Comparison of ENCODE assay signal across 32 cellular contexts in genomic region chr10:105237685-105238084, GRCh38.
A peak's percentile ranks its signal among the peaks of the same experiment; 100 is the strongest.
DNase-seq lines count a peak whose midpoint lies in the region; ATAC-seq, FAIRE-seq and TF ChIP-seq lines count a peak whose summit lies in the region.
"Had no signal": no experiment of that assay in that cellular context is flagged by ENCODE, and none has a peak within 500 bp of the region (broad histone marks: within the 10 kb centered on the region; RNA-seq: fewer than 3 reads in every experiment).

No MANE protein-coding gene starts in this region.

- no peak for TF ChIP-seq CTCF in mucosa of descending colon (IDR thresholded peaks at IDR 0.05)

- H3K9me3 ChIP-seq in mucosa of descending colon (no peaks in the 10 kb centered on the region), small intestine (ENCODE audit: control insufficient read depth, low read depth) (no peaks in the 10 kb centered on the region)
- H3K9me3 ChIP-seq: BE2C, BLaER1 had no signal

- H3K36me3 ChIP-seq in mucosa of descending colon (ENCODE audit: low read depth), result no peaks in the 10 kb centered on the region
- no peaks in the 10 kb centered on the region for H3K36me3 ChIP-seq in small intestine (ENCODE audit: control insufficient read depth in 2 of 2, insufficient read depth in 2 of 2, low read length in 2 of 2)
- H3K36me3 ChIP-seq: BE2C; BLaER1; BLaER1 treated with 17β-estradiol and CSF1 and Interleukin-3, amounts not matched to agents 10 nM and 100 nM had no signal

- no peaks in the 10 kb centered on the region for H3K27me3 ChIP-seq in small intestine (ENCODE audit: control insufficient read depth in 2 of 2, insufficient read depth in 2 of 2, low read length in 2 of 2)
- H3K27me3 ChIP-seq: BE2C; BLaER1; BLaER1 treated with 17β-estradiol and CSF1 and Interleukin-3, amounts not matched to agents 10 nM and 100 nM had no signal

- intact Hi-C loops in left colon (cut with DNase I, micrococcal nuclease) (no loop called here), mucosa of descending colon (cut with DNase I, micrococcal nuclease) (no loop called here)

- H3K4me3 ChIP-seq in mucosa of descending colon, result no peak overlapping the region
- no peak overlapping the region for H3K4me3 ChIP-seq in small intestine (ENCODE audit: low read depth in 1 of 2, low read length in 2 of 2)
- H3K4me3 ChIP-seq: A549; BLaER1; BLaER1 treated with 17β-estradiol and CSF1 and Interleukin-3, amounts not matched to agents 10 nM and 100 nM had no signal

- WGBS in small intestine, 3 donors, result 11 to 60% (median 32%) methylated on average over 2 of the region's 2 CpGs

- H3K4me1 ChIP-seq in mucosa of descending colon (ENCODE audit: low read depth) (no peaks in the 10 kb centered on the region), small intestine (ENCODE audit: control insufficient read depth in 2 of 2, insufficient read depth in 1 of 2, low read depth in 1 of 2, low read length in 1 of 2) (no peaks in the 10 kb centered on the region)
- H3K4me1 ChIP-seq: A549; BE2C; BLaER1; BLaER1 treated with 17β-estradiol and CSF1 and Interleukin-3, amounts not matched to agents 10 nM and 100 nM; Caco-2 had no signal

- no peak for FAIRE-seq in small intestine (lab: Jason Lieb, UNC)
- FAIRE-seq: A204.1, A549, D721Med had no signal

- ATAC-seq in left colon (peak; percentile 82), mucosa of descending colon (peak; percentile 75), HG03280 (IDR thresholded peaks at IDR 0.05; ENCODE audit: unreplicated experiment) (no peak), GM21423 (IDR thresholded peaks at IDR 0.05; ENCODE audit: unreplicated experiment) (no peak)
- ATAC-seq: A549; CD8-positive, alpha-beta T cell had no signal

- H3K27ac ChIP-seq in small intestine (ENCODE audit: low read depth in 1 of 2, low read length in 1 of 2), result no peak overlapping the region
- H3K27ac ChIP-seq: 22Rv1; A549; BLaER1; BLaER1 treated with 17β-estradiol and CSF1 and Interleukin-3, amounts not matched to agents 10 nM and 100 nM had no signal

- DNase-seq in left colon (no peak), mucosa of descending colon (no peak), small intestine (peak; percentile 21), midbrain (lab: John Stamatoyannopoulos, UW) (no peak)
- DNase-seq: 8988T; ACHN; AML-193; BE2C; C1 segment of cervical spinal cord; Caco-2; Calu3; CD4-positive, alpha-beta memory T cell; CD4-positive, alpha-beta T cell; CD4-positive, CD25-positive, alpha-beta regulatory T cell; CD8-positive, alpha-beta memory T cell; CD8-positive, alpha-beta T cell; COR-L47; DMS 273 treated with DMSO at 0.1 percent for 48 hours; DMS153; DMS53; DMS79; DMS79 treated with DMSO at 0.1 percent for 48 hours; DND-41; EL had no signal

Comparison
In these comparisons a context has a peak if more than half of its experiments do, and no peak if none do; other contexts are left out.
1. ATAC-seq: peak in left colon (single experiment) and mucosa of descending colon (single experiment); none in HG03280 (single experiment) and GM21423 (single experiment).